Comparison of ENCODE assay signal across 1 cellular context in the genomic region with DNA sequence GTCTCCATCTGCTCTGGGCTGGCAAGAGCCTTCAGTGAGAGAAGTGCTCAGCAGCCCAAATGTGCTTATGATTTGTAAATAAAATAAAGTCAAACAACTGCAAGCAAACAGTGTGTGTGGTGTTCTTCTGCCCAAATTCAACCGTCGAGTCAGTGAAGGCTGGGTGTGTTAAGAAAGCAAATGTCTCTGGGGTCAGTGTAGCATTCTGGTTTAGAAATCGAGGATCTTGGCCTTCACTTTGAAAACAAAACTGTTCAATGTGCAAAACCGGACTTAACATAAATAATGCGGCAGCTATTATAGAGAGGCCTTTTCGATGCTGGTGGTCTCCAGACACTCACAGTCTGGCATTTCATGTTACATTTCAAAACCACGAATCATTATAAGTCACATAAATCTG.
TF ChIP-seq lines count a peak whose summit lies in the region.

No MANE protein-coding gene starts in this region.

TF ChIP-seq in GM23338, 12 proteins besides CTCF, POLR2A, EP300 and RAD21 (continued from another document):
- TF ChIP-seq, protein P1, sequence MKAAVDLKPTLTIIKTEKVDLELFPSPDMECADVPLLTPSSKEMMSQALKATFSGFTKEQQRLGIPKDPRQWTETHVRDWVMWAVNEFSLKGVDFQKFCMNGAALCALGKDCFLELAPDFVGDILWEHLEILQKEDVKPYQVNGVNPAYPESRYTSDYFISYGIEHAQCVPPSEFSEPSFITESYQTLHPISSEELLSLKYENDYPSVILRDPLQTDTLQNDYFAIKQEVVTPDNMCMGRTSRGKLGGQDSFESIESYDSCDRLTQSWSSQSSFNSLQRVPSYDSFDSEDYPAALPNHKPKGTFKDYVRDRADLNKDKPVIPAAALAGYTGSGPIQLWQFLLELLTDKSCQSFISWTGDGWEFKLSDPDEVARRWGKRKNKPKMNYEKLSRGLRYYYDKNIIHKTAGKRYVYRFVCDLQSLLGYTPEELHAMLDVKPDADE (IDR thresholded peaks at IDR 0.05), result no peak
- TF ChIP-seq EZH2phosphoT487 (IDR thresholded peaks at IDR 0.05; ENCODE audit: unreplicated experiment), result no peak
